In genomic region chr1:16165548-16165947, GRCh38 we compare ENCODE assay signal across 19 cellular contexts. TPM values are rescaled to one million over a fixed set of nuclear protein-coding genes. Genes with fewer than 3 reads are reported as not detected.
DNase-seq lines count a peak whose midpoint lies in the region; ATAC-seq and TF ChIP-seq lines count a peak whose summit lies in the region.
"Had no signal": no experiment of that assay in that cellular context is flagged by ENCODE, and none has a peak within 500 bp of the region (broad histone marks: within the 10 kb centered on the region; RNA-seq: fewer than 3 reads in every experiment).

No MANE protein-coding gene starts in this region.

- H3K4me3 Mint-ChIP-seq in type B pancreatic cell = peak overlapping the region; percentile 76
- H3K4me3 Mint-ChIP-seq: activated T-helper 1 cell treated with anti-CD3 and anti-CD28 coated beads, Interleukin-12 subunit alpha, Interleukin-12 subunit beta, Interleukin-2, Interleukin-4 antibody, amounts not matched to agents 30 ng/mL and 10 ng/mL and 1 ng/mL, durations not matched to agents 14 hours and 24 hours and 36 hours; stimulated activated naive B cell treated with anti-CD40 and anti-IgM and Interleukin-4, amounts not matched to agents 10 μg/mL and 1 μg/mL and 100 μg/mL, for 72 hours had no signal

- H3K4me3 ChIP-seq in right cardiac atrium (ENCODE audit: low read length) (no peak overlapping the region), SK-N-MC (no peak overlapping the region)
- H3K4me3 ChIP-seq: gastrocnemius medialis, uterus had no signal

- 70% methylated on average over 7 of the region's 7 CpGs for WGBS in right cardiac atrium

- DNase-seq in right cardiac atrium = peak in 1 of 3 donors; percentile 29
- no peak for DNase-seq in Right ventricle myocardium inferior (ENCODE audit: missing footprints)
- DNase-seq in SK-N-MC (ENCODE audit: low read depth, low spot score) = no peak
- DNase-seq in kidney tubule cell (ENCODE audit: low spot score) = peak; percentile 27
- DNase-seq in type B pancreatic cell (ENCODE audit: extremely low spot score, unreplicated experiment) = no peak
- DNase-seq in dermis blood vessel endothelial cell = no peak
- DNase-seq: activated CD4-positive, alpha-beta T cell treated with anti-CD3 and anti-CD28 coated beads, Interleukin-2, amount 50 U/mL, for 1 hour; brain microvascular endothelial cell; C1 segment of cervical spinal cord; effector CD8-positive, alpha-beta T cell; gastrocnemius medialis; NCI-H345; stimulated activated CD4-positive, alpha-beta T cell treated with anti-CD3 and anti-CD28 coated beads, Interleukin-4, amount 100 ng/mL, for 4 hours; stimulated activated naive B cell treated with anti-CD40 and anti-IgM and Interleukin-4, amounts not matched to agents 10 μg/mL and 1 μg/mL and 100 μg/mL, for 72 hours; uterus had no signal

- ATAC-seq in right cardiac atrium = peak in 1 of 2 donors; percentile 10
- no peak for ATAC-seq in Right ventricle myocardium inferior
- ATAC-seq in HG03025 (IDR thresholded peaks at IDR 0.05; ENCODE audit: low FRiP score, unreplicated experiment) = no peak
- no peak for ATAC-seq in HG02840 (IDR thresholded peaks at IDR 0.05; ENCODE audit: low FRiP score, unreplicated experiment)
- ATAC-seq: gastrocnemius medialis; stimulated activated naive B cell treated with anti-CD40 and anti-IgM and Interleukin-4, amounts not matched to agents 10 μg/mL and 1 μg/mL and 100 μg/mL, for 72 hours had no signal

- H3K9ac ChIP-seq in SK-N-MC (ENCODE audit: insufficient read length) = no peak overlapping the region

- H3K9me3 ChIP-seq in right cardiac atrium (ENCODE audit: control insufficient read depth, low read length) (no peaks in the 10 kb centered on the region), SK-N-MC (ENCODE audit: low read depth, low read length) (no peaks in the 10 kb centered on the region)
- H3K9me3 ChIP-seq: gastrocnemius medialis, uterus had no signal

- peaks cover 4% of the 10 kb centered on the region for H3K27me3 Mint-ChIP-seq in type B pancreatic cell

- peaks cover 29% of the 10 kb centered on the region for H3K4me1 Mint-ChIP-seq in type B pancreatic cell (ENCODE audit: unreplicated experiment)

- H3K36me3 ChIP-seq in SK-N-MC (ENCODE audit: insufficient read depth, low read length) = no peaks in the 10 kb centered on the region
- H3K36me3 ChIP-seq: brain microvascular endothelial cell, gastrocnemius medialis, uterus had no signal

- no peaks in the 10 kb centered on the region for H3K27me3 ChIP-seq in right cardiac atrium (ENCODE audit: control insufficient read depth, insufficient read depth)
- H3K27me3 ChIP-seq: brain microvascular endothelial cell, uterus had no signal

- no peaks in the 10 kb centered on the region for H3K36me3 Mint-ChIP-seq in type B pancreatic cell
- H3K36me3 Mint-ChIP-seq: stimulated activated naive B cell treated with anti-CD40 and anti-IgM and Interleukin-4, amounts not matched to agents 10 μg/mL and 1 μg/mL and 100 μg/mL, for 72 hours had no signal

- TF ChIP-seq CTCF in type B pancreatic cell (conservative IDR thresholded peaks at IDR 0.05) = no peak

- H3K9me3 Mint-ChIP-seq in type B pancreatic cell = no peaks in the 10 kb centered on the region
- H3K9me3 Mint-ChIP-seq: activated T-helper 1 cell treated with anti-CD3 and anti-CD28 coated beads, Interleukin-12 subunit alpha, Interleukin-12 subunit beta, Interleukin-2, Interleukin-4 antibody, amounts not matched to agents 30 ng/mL and 10 ng/mL and 1 ng/mL, durations not matched to agents 14 hours and 24 hours and 36 hours; stimulated activated naive B cell treated with anti-CD40 and anti-IgM and Interleukin-4, amounts not matched to agents 10 μg/mL and 1 μg/mL and 100 μg/mL, for 72 hours had no signal

- H3K4me1 ChIP-seq in right cardiac atrium (ENCODE audit: control insufficient read depth, insufficient read depth, low read length) = no peaks in the 10 kb centered on the region

- H3K27ac Mint-ChIP-seq in type B pancreatic cell = peak overlapping the region; percentile 79

- intact Hi-C loops in right cardiac atrium (cut with DNase I) (no loop called here), Right ventricle myocardium inferior (cut with DNase I) (no loop called here)

- H3K27ac ChIP-seq in right cardiac atrium (ENCODE audit: low read length) (peak overlapping the region; percentile 30), SK-N-MC (peak overlapping the region; percentile 67)
- H3K27ac ChIP-seq: brain microvascular endothelial cell, gastrocnemius medialis had no signal

RNA-seq across cellular contexts. Expression of gene EPHA2, which starts 9.7 kb away (rescaled TPM):
- total RNA-seq in right cardiac atrium (10 to 100 TPM in 2 of 4 donors, 1 to 10 TPM in 2; 6.4 to 15.7 (median 9.8) TPM), Right ventricle myocardium inferior (7.3 TPM), type B pancreatic cell (ENCODE audit: low replicate concordance) (40.3 and 77.9 TPM in 2 replicates), dermis blood vessel endothelial cell (121 and 192 TPM in 2 replicates)
- polyA plus RNA-seq in right cardiac atrium = 8.6 TPM
- total RNA-seq: activated T-helper 1 cell treated with anti-CD3 and anti-CD28 coated beads, Interleukin-12 subunit alpha, Interleukin-12 subunit beta, Interleukin-2, Interleukin-4 antibody, amounts not matched to agents 30 ng/mL and 10 ng/mL and 1 ng/mL, durations not matched to agents 14 hours and 24 hours and 36 hours; T-helper 1 cell treated with Interleukin-12 subunit alpha and Interleukin-12 subunit beta and Interleukin-4 antibody, amounts not matched to agents 30 ng/mL and 1 ng/mL, for 36 hours had no signal

RNA-seq across cellular contexts. Expression of gene ARHGEF19, which starts 46.9 kb away (rescaled TPM):
- total RNA-seq in right cardiac atrium (1 to 10 TPM; 2.2 to 4.3 (median 3.2) TPM), Right ventricle myocardium inferior (2.8 TPM), type B pancreatic cell (ENCODE audit: low replicate concordance) (20.2 and 29.5 TPM in 2 replicates), dermis blood vessel endothelial cell (2.7 and 3.3 TPM in 2 replicates)
- polyA plus RNA-seq in right cardiac atrium = 2.7 TPM
